In the genomic region with DNA sequence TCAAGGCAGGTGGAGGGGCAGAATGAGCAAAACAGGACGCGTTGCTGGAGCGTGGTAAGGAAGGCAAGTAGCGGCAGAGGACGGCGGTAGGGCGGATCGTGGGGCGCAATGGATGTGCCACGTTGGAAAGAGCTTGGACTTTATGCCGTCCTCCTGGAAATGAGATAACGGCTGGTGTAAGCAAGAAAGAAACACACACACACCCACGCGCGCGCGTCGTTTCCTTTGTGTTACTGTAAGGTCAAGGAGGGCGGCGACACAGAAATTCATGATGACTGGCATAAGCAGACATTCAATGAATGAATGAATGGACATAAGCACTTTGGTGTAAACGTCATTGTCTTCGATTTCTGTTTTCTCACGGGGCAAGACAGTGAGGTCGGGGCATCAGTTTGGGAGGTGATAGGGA, we compare ENCODE assay signal across 8 cellular contexts. TPM values are rescaled to one million over a fixed set of nuclear protein-coding genes. Genes with fewer than 3 reads are reported as not detected.
A peak's percentile ranks its signal among the peaks of the same experiment; 100 is the strongest.
DNase-seq lines count a peak whose midpoint lies in the region; ATAC-seq and TF ChIP-seq lines count a peak whose summit lies in the region.

No MANE protein-coding gene starts in this region.

- H3K36me3 ChIP-seq in HUES48 (ENCODE audit: control insufficient read depth, insufficient read depth, low read length) = peaks cover 14% of the 10 kb centered on the region; the same call in 1 of the 2 replicates

- intact Hi-C loops in CD4-positive, alpha-beta T cell (cut with DNase I, micrococcal nuclease) = loop anchor here in 1 of 2 experiments (1.0 to 2.0 kb wide), 2 partner anchors 37 to 226 kb away; no protein-coding TSS in a partner anchor
- intact Hi-C loops in activated CD8-positive, alpha-beta T cell treated with anti-CD3 and anti-CD28 coated beads for 36 hours (cut with micrococcal nuclease) = loop anchor here (5.0 to 10.0 kb wide), 2 partner anchors 36 to 866 kb away; partner anchors contain the start of genes NDUFB8 and SLC25A28

- H3K9ac ChIP-seq in HUES48 (ENCODE audit: low read depth, low read length) = no peak overlapping the region

- H3K9me3 Mint-ChIP-seq in CD4-positive, alpha-beta T cell = no peaks in the 10 kb centered on the region
- H3K9me3 Mint-ChIP-seq in activated CD8-positive, alpha-beta T cell treated with anti-CD3 and anti-CD28 coated beads for 36 hours = no peaks in the 10 kb centered on the region
- no peaks in the 10 kb centered on the region for H3K9me3 Mint-ChIP-seq in naive B cell
- H3K9me3 Mint-ChIP-seq in stimulated activated naive CD8-positive, alpha-beta T cell treated with anti-CD3 and anti-CD28 coated beads, Interleukin-15, Interleukin-2, amounts not matched to agents 100 ng/mL and 50 ng/mL, for 24 hours = no peaks in the 10 kb centered on the region

- H3K36me3 Mint-ChIP-seq in CD4-positive, alpha-beta T cell (ENCODE audit: low read depth) = no peaks in the 10 kb centered on the region
- H3K36me3 Mint-ChIP-seq in activated CD8-positive, alpha-beta T cell treated with anti-CD3 and anti-CD28 coated beads for 36 hours (ENCODE audit: low read depth) = peaks cover under 1% of the 10 kb centered on the region
- H3K36me3 Mint-ChIP-seq in naive B cell = no peaks in the 10 kb centered on the region
- H3K36me3 Mint-ChIP-seq in stimulated activated naive CD8-positive, alpha-beta T cell treated with anti-CD3 and anti-CD28 coated beads, Interleukin-15, Interleukin-2, amounts not matched to agents 100 ng/mL and 50 ng/mL, for 24 hours (ENCODE audit: low read depth) = peaks cover 1% of the 10 kb centered on the region

- H3K4me3 ChIP-seq in HUES48 (ENCODE audit: low read depth, low read length) (peak overlapping the region; percentile 86), epithelial cell of esophagus (ENCODE audit: low read length) (peak overlapping the region; percentile 53)

- POLR2A ChIA-PET in CD4-positive, alpha-beta T cell (lab: Charles Lee) = interaction anchor here (0.6 to 3.8 kb wide), 9 partner anchors 10 to 228 kb away, joined by 3 to 52 read pairs (median 4); partner anchors contain the start of genes COX15, CUTC, GOT1 and SLC25A28
- POLR2A ChIA-PET in activated CD8-positive, alpha-beta T cell treated with anti-CD3 and anti-CD28 coated beads for 36 hours (lab: Charles Lee) = interaction anchor here (1.4 to 2.8 kb wide), 4 partner anchors 33 to 228 kb away, joined by 3 to 39 read pairs (median 4); partner anchors contain the start of gene SLC25A28

- H3K27ac ChIP-seq in CD4-positive, alpha-beta T cell (ENCODE audit: low read depth, low read length) = no peak overlapping the region
- H3K27ac ChIP-seq in HUES48 (ENCODE audit: low read depth, low read length) = no peak overlapping the region

- H3K9me3 ChIP-seq in CD4-positive, alpha-beta T cell (ENCODE audit: control insufficient read depth, low read length) = no peaks in the 10 kb centered on the region
- H3K9me3 ChIP-seq in HUES48 (ENCODE audit: control insufficient read depth, insufficient read depth, low read length) = no peaks in the 10 kb centered on the region

- 0 out of 2 replicates have a peak, but pooled peaks cover 3% of the 10 kb centered on the region for H3K4me1 ChIP-seq in HUES48 (ENCODE audit: control insufficient read depth, insufficient read depth, low read length)

- H3K4me3 Mint-ChIP-seq in CD4-positive, alpha-beta T cell = peak overlapping the region; percentile 87
- peak overlapping the region; percentile 84 for H3K4me3 Mint-ChIP-seq in activated CD8-positive, alpha-beta T cell treated with anti-CD3 and anti-CD28 coated beads for 36 hours
- H3K4me3 Mint-ChIP-seq in naive B cell = peak overlapping the region; percentile 73 to 93 (median 89)
- H3K4me3 Mint-ChIP-seq in stimulated activated naive CD8-positive, alpha-beta T cell treated with anti-CD3 and anti-CD28 coated beads, Interleukin-15, Interleukin-2, amounts not matched to agents 100 ng/mL and 50 ng/mL, for 24 hours = peak overlapping the region; percentile 88

- TF ChIP-seq CTCF in CD4-positive, alpha-beta T cell (IDR thresholded peaks at IDR 0.05) = no peak
- no peak for TF ChIP-seq CTCF in activated CD8-positive, alpha-beta T cell treated with anti-CD3 and anti-CD28 coated beads for 36 hours (IDR thresholded peaks at IDR 0.05)
- TF ChIP-seq CTCF in epithelial cell of esophagus (IDR thresholded peaks at IDR 0.05; ENCODE audit: insufficient read depth, low read depth, low read length, missing control alignments) = no peak

- ATAC-seq in CD4-positive, alpha-beta T cell (ENCODE audit: poor library complexity) = no peak
- ATAC-seq in activated CD8-positive, alpha-beta T cell treated with anti-CD3 and anti-CD28 coated beads for 36 hours = peak; percentile 28
- ATAC-seq in naive B cell (ENCODE audit: low read depth in 2 of 2) (peak in 1 of 2 donors; percentile 1), HG02970 (IDR thresholded peaks at IDR 0.05; ENCODE audit: low FRiP score, unreplicated experiment) (no peak)

- DNase-seq in CD4-positive, alpha-beta T cell = peak in 6 of 10 experiments; percentile 3 to 35 (median 16)
- peak; percentile 92 for DNase-seq in activated CD8-positive, alpha-beta T cell treated with anti-CD3 and anti-CD28 coated beads for 36 hours
- peak; percentile 74 for DNase-seq in epithelial cell of esophagus (ENCODE audit: low read depth)
- no peak for DNase-seq in naive B cell
- no peak for DNase-seq in 8988T

- peaks cover 16% of the 10 kb centered on the region for H3K27me3 Mint-ChIP-seq in CD4-positive, alpha-beta T cell
- peaks cover 8% of the 10 kb centered on the region for H3K27me3 Mint-ChIP-seq in activated CD8-positive, alpha-beta T cell treated with anti-CD3 and anti-CD28 coated beads for 36 hours
- peaks cover 9 to 20% (median 10%) of the 10 kb centered on the region in 3 donors for H3K27me3 Mint-ChIP-seq in naive B cell
- H3K27me3 Mint-ChIP-seq in stimulated activated naive CD8-positive, alpha-beta T cell treated with anti-CD3 and anti-CD28 coated beads, Interleukin-15, Interleukin-2, amounts not matched to agents 100 ng/mL and 50 ng/mL, for 24 hours = peaks cover 18% of the 10 kb centered on the region

- CTCF ChIA-PET in CD4-positive, alpha-beta T cell (lab: Charles Lee) = interaction anchor here (1.1 to 1.3 kb wide), 2 partner anchors 33 to 39 kb away, joined by 3 read pairs; partner anchors contain the start of gene SLC25A28
- CTCF ChIA-PET in activated CD8-positive, alpha-beta T cell treated with anti-CD3 and anti-CD28 coated beads for 36 hours (lab: Charles Lee) = interaction anchor here (0.9 to 3.2 kb wide), 9 partner anchors 14 to 1233 kb away, joined by 3 to 16 read pairs (median 5); partner anchors contain the start of gene SLC25A28

- H3K27ac Mint-ChIP-seq in CD4-positive, alpha-beta T cell = peak overlapping the region; percentile 46
- peak overlapping the region; percentile 83 for H3K27ac Mint-ChIP-seq in activated CD8-positive, alpha-beta T cell treated with anti-CD3 and anti-CD28 coated beads for 36 hours
- peak overlapping the region; percentile 4 to 87 (median 65) for H3K27ac Mint-ChIP-seq in naive B cell
- H3K27ac Mint-ChIP-seq in stimulated activated naive CD8-positive, alpha-beta T cell treated with anti-CD3 and anti-CD28 coated beads, Interleukin-15, Interleukin-2, amounts not matched to agents 100 ng/mL and 50 ng/mL, for 24 hours = peak overlapping the region; percentile 78

- H3K27me3 ChIP-seq in CD4-positive, alpha-beta T cell (ENCODE audit: control insufficient read depth, insufficient read depth, low read length) = no peaks in the 10 kb centered on the region
- peaks cover 16% of the 10 kb centered on the region for H3K27me3 ChIP-seq in HUES48 (ENCODE audit: control insufficient read depth, insufficient read depth, low read length)

- peaks cover 28% of the 10 kb centered on the region for H3K4me1 Mint-ChIP-seq in CD4-positive, alpha-beta T cell (ENCODE audit: low read depth)
- H3K4me1 Mint-ChIP-seq in activated CD8-positive, alpha-beta T cell treated with anti-CD3 and anti-CD28 coated beads for 36 hours (ENCODE audit: low read depth) = peaks cover 21% of the 10 kb centered on the region
- H3K4me1 Mint-ChIP-seq in naive B cell = peaks cover 19 to 23% (median 22%) of the 10 kb centered on the region in 3 donors
- peaks cover 30% of the 10 kb centered on the region for H3K4me1 Mint-ChIP-seq in stimulated activated naive CD8-positive, alpha-beta T cell treated with anti-CD3 and anti-CD28 coated beads, Interleukin-15, Interleukin-2, amounts not matched to agents 100 ng/mL and 50 ng/mL, for 24 hours (ENCODE audit: low read depth)

RNA-seq across cellular contexts. Expression of gene ENTPD7, which starts 0.7 kb away (rescaled TPM):
- 1 to 10 TPM; 1.1 to 1.4 TPM for total RNA-seq in CD4-positive, alpha-beta T cell
- total RNA-seq in activated CD8-positive, alpha-beta T cell treated with anti-CD3 and anti-CD28 coated beads for 36 hours = 1 to 10 TPM; 1.9 to 2.2 TPM
- under 1 TPM in 5 of 6 donors, not detected in 1; 0.32 to 0.85 (median 0.55) TPM for polyA plus RNA-seq in naive B cell (ENCODE audit: low read depth in 6 of 6)

RNA-seq across cellular contexts. Expression of gene SLC25A28, which starts 38.4 kb away (rescaled TPM):
- 100 to 1,000 TPM; 112 to 113 TPM for total RNA-seq in CD4-positive, alpha-beta T cell
- total RNA-seq in activated CD8-positive, alpha-beta T cell treated with anti-CD3 and anti-CD28 coated beads for 36 hours = 10 to 100 TPM; 43.6 to 44.7 TPM
- polyA plus RNA-seq in naive B cell (ENCODE audit: low read depth in 6 of 6) = 10 to 100 TPM; 18.0 to 47.8 (median 28.4) TPM

Comparison
In these comparisons a context has a peak if more than half of its experiments do, and no peak if none do; other contexts are left out.
1. DNase-seq: peak in CD4-positive, alpha-beta T cell (6 of 10), activated CD8-positive, alpha-beta T cell treated with anti-CD3 and anti-CD28 coated beads for 36 hours (single experiment) and epithelial cell of esophagus (single experiment); none in naive B cell (single experiment) and 8988T (single experiment).
2. Peak in every context shown above with its lines, with median percentiles within 50 percentile points of each other: H3K27ac Mint-ChIP-seq and H3K4me3 Mint-ChIP-seq.